In genomic region chr12:130713581-130713991, GRCh38 we compare ENCODE assay signal across 13 cellular contexts. TPM values are rescaled to one million over a fixed set of nuclear protein-coding genes. Genes with fewer than 3 reads are reported as not detected.
DNase-seq lines count a peak whose midpoint lies in the region; ATAC-seq, FAIRE-seq and TF ChIP-seq lines count a peak whose summit lies in the region.
"Had no signal": no experiment of that assay in that cellular context is flagged by ENCODE, and none has a peak within 500 bp of the region (broad histone marks: within the 10 kb centered on the region; RNA-seq: fewer than 3 reads in every experiment).

No MANE protein-coding gene starts in this region.

- H3K27me3 ChIP-seq in iPS-20b (ENCODE audit: insufficient read depth, low read length): peaks cover 74% of the 10 kb centered on the region
- H3K27me3 ChIP-seq in stomach smooth muscle (ENCODE audit: control insufficient read depth in 1 of 2, insufficient read depth in 2 of 2, low read length in 2 of 2): peaks cover 16 to 28% of the 10 kb centered on the region in 2 donors

- H3K4me1 ChIP-seq in iPS-20b (ENCODE audit: insufficient read depth, low read length) (peaks cover 9% of the 10 kb centered on the region; the same call in 1 of the 2 replicates), stomach smooth muscle (ENCODE audit: control insufficient read depth, insufficient read depth, low read length) (peaks cover 29% of the 10 kb centered on the region)

- no peak overlapping the region for H3K27ac ChIP-seq in iPS-20b (ENCODE audit: low read length)
- H3K27ac ChIP-seq in stomach smooth muscle (ENCODE audit: low read length): no peak overlapping the region

- no peak overlapping the region for H3K9ac ChIP-seq in iPS-20b (ENCODE audit: low read depth, low read length)
- no peak overlapping the region for H3K9ac ChIP-seq in stomach smooth muscle (ENCODE audit: low read length in 2 of 2)

- no peaks in the 10 kb centered on the region; the same call in 1 of the 2 replicates for H3K9me3 ChIP-seq in iPS-20b (ENCODE audit: insufficient read depth, low read depth, low read length)
- H3K9me3 ChIP-seq in stomach smooth muscle (ENCODE audit: control insufficient read depth in 2 of 2, low read length in 2 of 2): no peaks in the 10 kb centered on the region

- peak; percentile 40 for DNase-seq in NCI-H748 (lab: John Stamatoyannopoulos, UW; ENCODE audit: unreplicated experiment)
- DNase-seq in NCI-H748 treated with DMSO at 0.1 percent for 48 hours (lab: John Stamatoyannopoulos, UW): no peak
- peak; percentile 35 for DNase-seq in NCI-H2171 (lab: John Stamatoyannopoulos, UW)
- DNase-seq in GM12892 (ENCODE audit: insufficient read length): no peak
- DNase-seq: activated naive CD4-positive, alpha-beta T cell treated with anti-CD3 and anti-CD28 coated beads for 36 hours; GDM1; NCI-H2081; SHP77 treated with DMSO at 0.1 percent for 48 hours had no signal

- ATAC-seq in GM21515 (IDR thresholded peaks at IDR 0.05; ENCODE audit: unreplicated experiment) (no peak), GM21526 (IDR thresholded peaks at IDR 0.05; ENCODE audit: low FRiP score, unreplicated experiment) (no peak)

- no peak for FAIRE-seq in GM12892 (lab: Jason Lieb, UNC)

- H3K4me3 ChIP-seq in iPS-20b (ENCODE audit: low read length) (peak overlapping the region; percentile 78; the same call in 1 of the 2 replicates), stomach smooth muscle (ENCODE audit: low read length in 2 of 2) (peak overlapping the region; percentile 66 to 80)

- no peaks in the 10 kb centered on the region for H3K36me3 ChIP-seq in iPS-20b (ENCODE audit: insufficient read depth, low read depth, low read length)
- H3K36me3 ChIP-seq in stomach smooth muscle (ENCODE audit: control insufficient read depth in 2 of 2, insufficient read depth in 2 of 2, low read length in 2 of 2): no peaks in the 10 kb centered on the region

- no peak for TF ChIP-seq POLR2A in GM12892 (IDR thresholded peaks at IDR 0.05; ENCODE audit: low read depth, low read length)

RNA-seq across cellular contexts. Expression of gene RIMBP2, which starts 2.5 kb away (rescaled TPM):
- 1.6 TPM for polyA plus RNA-seq in GM12892 (2012; ENCODE audit: missing spikeins)
- polyA plus RNA-seq: AG04450 had no signal

Comparison
In these comparisons a context has a peak if more than half of its experiments do, and no peak if none do; other contexts are left out.
1. DNase-seq: peak in NCI-H748 (single experiment) and NCI-H2171 (single experiment); none in NCI-H748 treated with DMSO at 0.1 percent for 48 hours (single experiment) and GM12892 (single experiment).